13 cellular contexts compared by ENCODE assay signal in genomic region chr2:120108749-120109148, GRCh38.
A peak's percentile ranks its signal among the peaks of the same experiment; 100 is the strongest.
DNase-seq lines count a peak whose midpoint lies in the region; ATAC-seq lines count a peak whose summit lies in the region.
"Had no signal": no experiment of that assay in that cellular context is flagged by ENCODE, and none has a peak within 500 bp of the region (broad histone marks: within the 10 kb centered on the region; RNA-seq: fewer than 3 reads in every experiment).

No MANE protein-coding gene starts in this region.

- peak overlapping the region; percentile 3 for H3K4me3 Mint-ChIP-seq in activated CD4-positive, alpha-beta T cell treated with anti-CD3 and anti-CD28 coated beads for 36 hours
- H3K4me3 Mint-ChIP-seq in T-helper 17 cell: peak overlapping the region; percentile 69
- H3K4me3 Mint-ChIP-seq: brain had no signal

- H3K27ac Mint-ChIP-seq in activated CD4-positive, alpha-beta T cell treated with anti-CD3 and anti-CD28 coated beads for 36 hours: peak overlapping the region; percentile 88
- H3K27ac Mint-ChIP-seq in T-helper 17 cell: no peak overlapping the region

- peak; percentile 21 for ATAC-seq in activated CD4-positive, alpha-beta T cell treated with anti-CD3 and anti-CD28 coated beads for 36 hours
- no peak for ATAC-seq in T-helper 17 cell

- H3K4me1 Mint-ChIP-seq in activated CD4-positive, alpha-beta T cell treated with anti-CD3 and anti-CD28 coated beads for 36 hours: peaks cover 28% of the 10 kb centered on the region
- peaks cover 24% of the 10 kb centered on the region for H3K4me1 Mint-ChIP-seq in T-helper 17 cell

- POLR2A ChIA-PET in activated CD4-positive, alpha-beta T cell treated with anti-CD3 and anti-CD28 coated beads for 36 hours (lab: Charles Lee): no interaction called here

- H3K27me3 Mint-ChIP-seq in activated CD4-positive, alpha-beta T cell treated with anti-CD3 and anti-CD28 coated beads for 36 hours: no peaks in the 10 kb centered on the region
- H3K27me3 Mint-ChIP-seq in T-helper 17 cell: peaks cover 18% of the 10 kb centered on the region
- H3K27me3 Mint-ChIP-seq: brain had no signal

- peaks cover 4% of the 10 kb centered on the region for H3K9me3 Mint-ChIP-seq in activated CD4-positive, alpha-beta T cell treated with anti-CD3 and anti-CD28 coated beads for 36 hours (ENCODE audit: low read depth)
- H3K9me3 Mint-ChIP-seq: brain had no signal

- CTCF ChIA-PET in activated CD4-positive, alpha-beta T cell treated with anti-CD3 and anti-CD28 coated beads for 36 hours (lab: Charles Lee): interaction anchor here (1.3 to 6.6 kb wide), 5 partner anchors 13 to 205 kb away, joined by 3 to 82 read pairs (median 19); no protein-coding TSS in a partner anchor

- intact Hi-C loops in activated CD4-positive, alpha-beta T cell treated with anti-CD3 and anti-CD28 coated beads for 36 hours (cut with DNase I, micrococcal nuclease): loop anchor here (1.0 to 10.0 kb wide), 7 partner anchors 67 to 572 kb away; partner anchors contain the start of gene EPB41L5 (in 1 of the 2)

- no peaks in the 10 kb centered on the region for H3K9me3 ChIP-seq in T-helper 17 cell (ENCODE audit: control insufficient read depth, low read length, poor library complexity, severe bottlenecking)

- peaks cover 7% of the 10 kb centered on the region for H3K36me3 Mint-ChIP-seq in activated CD4-positive, alpha-beta T cell treated with anti-CD3 and anti-CD28 coated beads for 36 hours (ENCODE audit: low read depth)
- H3K36me3 Mint-ChIP-seq in T-helper 17 cell (ENCODE audit: low read depth): peaks cover 12% of the 10 kb centered on the region

- no peak for DNase-seq in activated CD4-positive, alpha-beta T cell treated with anti-CD3 and anti-CD28 coated beads for 36 hours
- DNase-seq in activated CD4-positive, alpha-beta T cell treated with anti-CD3 and anti-CD28 coated beads for 1 hour: no peak
- DNase-seq in T-helper 17 cell (no peak), fibroblast of gingiva (ENCODE audit: low read depth) (peak; percentile 20), stromal cell of bone marrow (ENCODE audit: low read depth) (peak; percentile 3), glomerular visceral epithelial cell (ENCODE audit: extremely low spot score) (no peak), activated T-cell treated with anti-CD3 and anti-CD28 coated beads for 4 hours (no peak)
- DNase-seq in activated CD4-positive, CD25-positive, alpha-beta regulatory T cell (lab: John Stamatoyannopoulos, UW): no peak
- DNase-seq: 8988T; occipital lobe; stimulated activated naive CD4-positive, alpha-beta T cell treated with Interleukin-2 at 50 U/mL for 16 hours; T-helper 9 cell had no signal

Comparison
In these comparisons a context has a peak if more than half of its experiments do, and no peak if none do; other contexts are left out.
1. DNase-seq: peak in fibroblast of gingiva (single experiment) and stromal cell of bone marrow (single experiment); none in activated CD4-positive, alpha-beta T cell treated with anti-CD3 and anti-CD28 coated beads for 36 hours (single experiment), activated CD4-positive, alpha-beta T cell treated with anti-CD3 and anti-CD28 coated beads for 1 hour (single experiment), T-helper 17 cell (0 of 3), activated CD4-positive, CD25-positive, alpha-beta regulatory T cell (0 of 4), glomerular visceral epithelial cell (single experiment) and activated T-cell treated with anti-CD3 and anti-CD28 coated beads for 4 hours (single experiment).